13 cellular contexts compared by ENCODE assay signal in genomic region chr22:17903564-17904295, GRCh38.
DNase-seq lines count a peak whose midpoint lies in the region; ATAC-seq and TF ChIP-seq lines count a peak whose summit lies in the region.
"Had no signal": no experiment of that assay in that cellular context is flagged by ENCODE, and none has a peak within 500 bp of the region (broad histone marks: within the 10 kb centered on the region; RNA-seq: fewer than 3 reads in every experiment).

No MANE protein-coding gene starts in this region.

- H3K27me3 Mint-ChIP-seq in activated T-helper 1 cell treated with anti-CD3 and anti-CD28 coated beads, Interleukin-12 subunit alpha, Interleukin-12 subunit beta, Interleukin-2, Interleukin-4 antibody, amounts not matched to agents 30 ng/mL and 10 ng/mL and 1 ng/mL, durations not matched to agents 14 hours and 24 hours and 36 hours (ENCODE audit: insufficient read depth) = no peaks in the 10 kb centered on the region
- H3K27me3 Mint-ChIP-seq: T-cell had no signal

- H3K27me3 ChIP-seq in hepatocyte = no peaks in the 10 kb centered on the region
- H3K27me3 ChIP-seq: BE2C had no signal

- H3K27ac ChIP-seq in caudate nucleus (ENCODE audit: low read depth, low read length) (peak overlapping the region; percentile 87), hepatocyte (peak overlapping the region; percentile 40)

- no peaks in the 10 kb centered on the region for H3K9me3 Mint-ChIP-seq in activated T-helper 1 cell treated with anti-CD3 and anti-CD28 coated beads, Interleukin-12 subunit alpha, Interleukin-12 subunit beta, Interleukin-2, Interleukin-4 antibody, amounts not matched to agents 30 ng/mL and 10 ng/mL and 1 ng/mL, durations not matched to agents 14 hours and 24 hours and 36 hours
- H3K9me3 Mint-ChIP-seq: T-cell had no signal

- no peak overlapping the region for H3K27ac Mint-ChIP-seq in activated T-helper 1 cell treated with anti-CD3 and anti-CD28 coated beads, Interleukin-12 subunit alpha, Interleukin-12 subunit beta, Interleukin-2, Interleukin-4 antibody, amounts not matched to agents 30 ng/mL and 10 ng/mL and 1 ng/mL, durations not matched to agents 14 hours and 24 hours and 36 hours
- H3K27ac Mint-ChIP-seq: T-cell had no signal

- H3K79me2 ChIP-seq in hepatocyte = peaks cover 16% of the 10 kb centered on the region

- H3K36me3 ChIP-seq in hepatocyte (replicated peaks; ENCODE audit: insufficient read depth, low read depth) = no peaks in the 10 kb centered on the region

- TF ChIP-seq CTCF in hepatocyte (IDR thresholded peaks at IDR 0.05; ENCODE audit: poor library complexity) = no peak

- no peak overlapping the region for H3K4me3 Mint-ChIP-seq in activated T-helper 1 cell treated with anti-CD3 and anti-CD28 coated beads, Interleukin-12 subunit alpha, Interleukin-12 subunit beta, Interleukin-2, Interleukin-4 antibody, amounts not matched to agents 30 ng/mL and 10 ng/mL and 1 ng/mL, durations not matched to agents 14 hours and 24 hours and 36 hours
- H3K4me3 Mint-ChIP-seq: T-cell had no signal

- intact Hi-C loops in activated T-helper 1 cell treated with anti-CD3 and anti-CD28 coated beads, Interleukin-12 subunit alpha, Interleukin-12 subunit beta, Interleukin-2, Interleukin-4 antibody, amounts not matched to agents 30 ng/mL and 10 ng/mL and 1 ng/mL, durations not matched to agents 14 hours and 24 hours and 36 hours (cut with micrococcal nuclease) = no loop called here

- no peak overlapping the region for H2AFZ ChIP-seq in hepatocyte

- peaks cover under 1% of the 10 kb centered on the region for H3K4me1 ChIP-seq in hepatocyte (ENCODE audit: insufficient read depth)
- H3K4me1 ChIP-seq: BE2C had no signal

- H3K4me1 Mint-ChIP-seq in activated T-helper 1 cell treated with anti-CD3 and anti-CD28 coated beads, Interleukin-12 subunit alpha, Interleukin-12 subunit beta, Interleukin-2, Interleukin-4 antibody, amounts not matched to agents 30 ng/mL and 10 ng/mL and 1 ng/mL, durations not matched to agents 14 hours and 24 hours and 36 hours (ENCODE audit: low read depth) = no peaks in the 10 kb centered on the region
- H3K4me1 Mint-ChIP-seq: T-cell had no signal

- ATAC-seq in HG03378 (IDR thresholded peaks at IDR 0.05; ENCODE audit: unreplicated experiment) = no peak
- ATAC-seq in GM18498 (IDR thresholded peaks at IDR 0.05; ENCODE audit: unreplicated experiment) = no peak
- ATAC-seq: T-cell had no signal

- no peaks in the 10 kb centered on the region for H4K20me1 ChIP-seq in hepatocyte (ENCODE audit: insufficient read depth, poor library complexity, severe bottlenecking)

- no peak overlapping the region for H3K4me2 ChIP-seq in hepatocyte
- H3K4me2 ChIP-seq: smooth muscle cell had no signal

- 64% methylated on average over 10 of the region's 10 CpGs for WGBS in hepatocyte (ENCODE audit: low lambda C conversion rate, missing lambda C conversion rate)

- no peak overlapping the region for H3K4me3 ChIP-seq in hepatocyte
- H3K4me3 ChIP-seq: smooth muscle cell had no signal

- H3K9me2 ChIP-seq in hepatocyte (replicated peaks; ENCODE audit: insufficient read depth) = no peaks in the 10 kb centered on the region

- H3K9me3 ChIP-seq in hepatocyte (ENCODE audit: low read depth) = no peaks in the 10 kb centered on the region
- H3K9me3 ChIP-seq: BE2C had no signal

- DNase-seq in LHCN-M2 (ENCODE audit: low read depth) (peak; percentile 93), caudate nucleus (lab: John Stamatoyannopoulos, UW) (peak in 30 of 61 donors; percentile 16 to 69 (median 40)), hepatocyte (ENCODE audit: low spot score) (no peak), pulmonary artery endothelial cell (ENCODE audit: low read depth, low spot score) (peak; percentile 52), cerebellar nuclear complex (lab: John Stamatoyannopoulos, UW) (no peak)
- no peak for DNase-seq in activated T-helper 1 cell treated with anti-CD3 and anti-CD28 coated beads, Interleukin-12 subunit alpha, Interleukin-12 subunit beta, Interleukin-2, Interleukin-4 antibody, amounts not matched to agents 30 ng/mL and 10 ng/mL and 1 ng/mL, durations not matched to agents 14 hours and 24 hours and 36 hours (ENCODE audit: low spot score)
- DNase-seq: BE2C, mesenchymal stem cell, NCI-H1694, T-cell had no signal

- H3K36me3 Mint-ChIP-seq in activated T-helper 1 cell treated with anti-CD3 and anti-CD28 coated beads, Interleukin-12 subunit alpha, Interleukin-12 subunit beta, Interleukin-2, Interleukin-4 antibody, amounts not matched to agents 30 ng/mL and 10 ng/mL and 1 ng/mL, durations not matched to agents 14 hours and 24 hours and 36 hours (ENCODE audit: low read depth) = peaks cover 4% of the 10 kb centered on the region

Comparison
In these comparisons a context has a peak if more than half of its experiments do, and no peak if none do; other contexts are left out.
1. DNase-seq: peak in LHCN-M2 (single experiment) and pulmonary artery endothelial cell (single experiment); none in hepatocyte (single experiment), activated T-helper 1 cell treated with anti-CD3 and anti-CD28 coated beads, Interleukin-12 subunit alpha, Interleukin-12 subunit beta, Interleukin-2, Interleukin-4 antibody, amounts not matched to agents 30 ng/mL and 10 ng/mL and 1 ng/mL, durations not matched to agents 14 hours and 24 hours and 36 hours (single experiment) and cerebellar nuclear complex (0 of 2).